Comparison of ENCODE assay signal across 8 cellular contexts in the genomic region with DNA sequence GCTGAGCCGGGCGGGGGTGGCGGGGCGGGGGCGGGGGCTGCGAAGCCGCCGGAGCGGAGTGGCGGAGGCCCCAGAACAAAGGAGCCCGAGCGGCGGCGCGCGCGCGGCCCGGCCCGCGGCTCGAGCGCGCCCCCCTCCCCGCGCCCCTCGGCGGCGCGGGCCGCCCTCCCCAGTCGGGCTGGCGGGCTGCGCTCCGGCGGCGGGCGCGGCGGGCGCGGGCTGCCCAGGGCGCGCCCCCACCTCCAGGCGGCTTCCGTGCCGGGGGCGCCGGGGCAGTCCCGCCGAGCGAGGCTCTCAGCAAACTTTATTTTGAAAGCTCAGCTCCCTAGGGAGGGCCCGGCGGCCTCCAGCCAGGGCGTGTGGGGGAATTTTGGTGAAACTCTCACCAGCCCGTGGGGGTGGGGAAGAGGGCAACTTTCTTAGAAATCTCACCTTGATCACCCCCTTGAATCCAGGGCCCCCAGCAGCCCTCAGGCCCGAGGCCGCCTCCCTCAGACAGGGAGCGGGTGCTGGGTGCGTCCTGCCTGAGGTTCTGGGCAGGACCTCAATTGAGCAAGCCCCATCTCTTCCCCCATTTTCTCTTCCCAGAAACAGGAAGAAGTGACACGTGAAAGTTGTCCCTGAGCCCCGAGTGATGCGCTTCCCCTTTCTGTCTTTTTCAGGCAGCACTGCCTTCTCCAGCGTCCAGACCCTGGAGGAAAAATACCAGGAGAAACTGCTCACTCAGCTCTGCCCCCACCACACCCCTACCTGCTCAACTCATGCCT. TPM values are rescaled to one million over a fixed set of nuclear protein-coding genes. Genes with fewer than 3 reads are reported as not detected.
DNase-seq lines count a peak whose midpoint lies in the region; ATAC-seq and TF ChIP-seq lines count a peak whose summit lies in the region.

No MANE protein-coding gene starts in this region.

- H3K4me1 Mint-ChIP-seq in T-helper 1 cell treated with Interleukin-12 subunit alpha and Interleukin-12 subunit beta and Interleukin-4 antibody, amounts not matched to agents 30 μg/mL and 1 μg/mL, for 36 hours (ENCODE audit: low read depth): peaks cover 65% of the 10 kb centered on the region

- ATAC-seq in GM18867 (IDR thresholded peaks at IDR 0.05; ENCODE audit: unreplicated experiment) (peak; percentile 19), HG03378 (IDR thresholded peaks at IDR 0.05; ENCODE audit: unreplicated experiment) (peak; percentile 44), HG02884 (IDR thresholded peaks at IDR 0.05; ENCODE audit: unreplicated experiment) (no peak)

- H3K4me3 ChIP-seq in AG04449 (ENCODE audit: low read depth, low read length) (peak overlapping the region; percentile 58), kidney epithelial cell (ENCODE audit: low read depth, low read length) (peak overlapping the region; percentile 48)

- TF ChIP-seq CTCF in AG04449 (IDR thresholded peaks at IDR 0.05; ENCODE audit: insufficient read depth, low read length, missing control alignments) (no peak), kidney epithelial cell (IDR thresholded peaks at IDR 0.05; ENCODE audit: insufficient read depth, low read length, poor library complexity, severe bottlenecking) (no peak)

- no peak for DNase-seq in AG04449 (ENCODE audit: low read depth, low spot score)
- peak; percentile 66 for DNase-seq in astrocyte of the hippocampus (ENCODE audit: low read depth, low spot score)
- DNase-seq in kidney epithelial cell (ENCODE audit: low read depth): no peak
- DNase-seq in stimulated activated CD4-positive, alpha-beta T cell treated with anti-CD3 and anti-CD28 coated beads, Interleukin-4, amount 100 ng/mL, for 1 hour: peak; percentile 78

- H3K9me3 Mint-ChIP-seq in T-helper 1 cell treated with Interleukin-12 subunit alpha and Interleukin-12 subunit beta and Interleukin-4 antibody, amounts not matched to agents 30 μg/mL and 1 μg/mL, for 36 hours: peaks cover 9% of the 10 kb centered on the region

- no peaks in the 10 kb centered on the region for H3K27me3 ChIP-seq in kidney epithelial cell (ENCODE audit: control insufficient read depth, insufficient read depth, low read length)

- peaks cover 35% of the 10 kb centered on the region for H3K36me3 Mint-ChIP-seq in T-helper 1 cell treated with Interleukin-12 subunit alpha and Interleukin-12 subunit beta and Interleukin-4 antibody, amounts not matched to agents 30 μg/mL and 1 μg/mL, for 36 hours (ENCODE audit: low read depth)

- CTCF ChIA-PET in AG04449 (lab: Yijun Ruan, JAX): no interaction called here

- POLR2A ChIA-PET in AG04449 (lab: Yijun Ruan, JAX): no interaction called here

- H3K27ac Mint-ChIP-seq in T-helper 1 cell treated with Interleukin-12 subunit alpha and Interleukin-12 subunit beta and Interleukin-4 antibody, amounts not matched to agents 30 μg/mL and 1 μg/mL, for 36 hours: peak overlapping the region; percentile 81

- H3K27me3 Mint-ChIP-seq in T-helper 1 cell treated with Interleukin-12 subunit alpha and Interleukin-12 subunit beta and Interleukin-4 antibody, amounts not matched to agents 30 μg/mL and 1 μg/mL, for 36 hours (ENCODE audit: low read depth): peaks cover 34% of the 10 kb centered on the region

- H3K36me3 ChIP-seq in kidney epithelial cell (ENCODE audit: control insufficient read depth, insufficient read depth, low read length): no peaks in the 10 kb centered on the region

- peak overlapping the region; percentile 75 for H3K4me3 Mint-ChIP-seq in T-helper 1 cell treated with Interleukin-12 subunit alpha and Interleukin-12 subunit beta and Interleukin-4 antibody, amounts not matched to agents 30 μg/mL and 1 μg/mL, for 36 hours

RNA-seq across cellular contexts. Expression of gene TET3, which starts 0.8 kb away (rescaled TPM):
- 11.0 and 13.7 TPM in 2 replicates for total RNA-seq in kidney epithelial cell

RNA-seq across cellular contexts. Expression of gene DGUOK, which starts 58.8 kb away (rescaled TPM):
- 66.8 and 71.3 TPM in 2 replicates for total RNA-seq in kidney epithelial cell

Comparison
In these comparisons a context has a peak if more than half of its experiments do, and no peak if none do; other contexts are left out.
1. DNase-seq: peak in astrocyte of the hippocampus (single experiment) and stimulated activated CD4-positive, alpha-beta T cell treated with anti-CD3 and anti-CD28 coated beads, Interleukin-4, amount 100 ng/mL, for 1 hour (single experiment); none in AG04449 (single experiment) and kidney epithelial cell (single experiment).